ENCODE assay signal across 8 cellular contexts in the genomic region with DNA sequence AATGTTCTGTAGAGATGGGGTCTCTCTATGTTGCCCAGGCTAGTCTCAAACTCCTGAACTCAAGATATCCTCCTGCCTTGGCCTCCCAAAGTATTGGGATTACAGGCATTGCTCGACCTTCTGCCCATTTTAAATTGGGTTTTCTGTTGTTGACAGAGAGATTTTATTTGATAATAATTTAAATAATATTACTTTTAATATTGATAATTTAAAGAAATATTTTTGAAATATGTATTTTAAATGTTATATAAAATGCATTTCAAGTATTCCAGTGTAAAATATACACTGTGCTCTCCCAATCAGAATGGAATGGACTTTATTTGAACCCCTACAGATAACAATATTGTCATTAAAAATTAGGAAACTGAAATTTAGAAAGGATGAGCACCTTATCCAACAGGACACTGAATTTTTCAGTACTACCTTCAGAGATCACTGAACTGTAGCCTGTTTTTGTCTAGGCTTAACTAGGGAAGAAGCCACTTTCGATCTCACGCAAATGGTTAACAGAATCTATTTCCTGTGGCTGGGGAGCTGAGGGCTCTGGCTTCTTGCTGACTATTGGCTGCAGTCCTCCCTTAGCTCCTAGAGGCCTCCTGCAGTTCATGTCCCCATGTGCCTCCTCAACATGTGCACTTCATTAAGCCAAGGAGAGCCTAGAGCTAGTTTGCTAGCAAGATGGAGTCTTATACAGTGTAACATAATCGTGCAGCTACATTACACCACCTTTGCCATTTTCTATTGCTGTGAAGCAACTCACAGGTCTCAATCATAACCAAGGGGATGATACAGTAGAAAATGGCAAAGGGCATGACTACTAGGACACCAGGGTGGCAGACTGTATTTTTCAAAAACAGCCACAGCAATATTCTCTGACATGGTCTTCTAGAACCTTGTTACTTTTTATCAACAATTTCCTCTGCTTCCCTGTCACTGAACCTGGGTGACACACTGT.
DNase-seq lines count a peak whose midpoint lies in the region; ATAC-seq and TF ChIP-seq lines count a peak whose summit lies in the region.

No MANE protein-coding gene starts in this region.

- no peaks in the 10 kb centered on the region for H3K27me3 ChIP-seq in DND-41 (ENCODE audit: insufficient read depth, low read length, poor library complexity)

- no peak overlapping the region for H3K27ac ChIP-seq in DND-41 (ENCODE audit: low read length)

- no peaks in the 10 kb centered on the region for H4K20me1 ChIP-seq in DND-41 (ENCODE audit: insufficient read depth, low read length)

- H3K27ac Mint-ChIP-seq in activated naive CD4-positive, alpha-beta T cell treated with anti-CD3 and anti-CD28 coated beads, Interleukin-2, amount 50 U/mL, for 72 hours: peak overlapping the region; percentile 89 to 96

- peak; percentile 13 for DNase-seq in DND-41
- peak in 1 of 2 donors; percentile 22 for DNase-seq in activated naive CD4-positive, alpha-beta T cell treated with anti-CD3 and anti-CD28 coated beads, Interleukin-2, amount 50 U/mL, for 72 hours (ENCODE audit: low spot score in 2 of 2)
- DNase-seq in SHP77 (lab: John Stamatoyannopoulos, UW): no peak
- DNase-seq in superior temporal gyrus (ENCODE audit: extremely low spot score): no peak
- no peak for DNase-seq in HPDE6-E6E7 (ENCODE audit: extremely low spot score)
- DNase-seq in NOMO-1 (lab: John Stamatoyannopoulos, UW; ENCODE audit: unreplicated experiment in 2 of 2): no peak

- ATAC-seq in DND-41 (ENCODE audit: insufficient read depth, low read depth): peak; percentile 60
- ATAC-seq in GM19395 (IDR thresholded peaks at IDR 0.05; ENCODE audit: unreplicated experiment): peak; percentile 81
- peak; percentile 85 for ATAC-seq in HG03139 (IDR thresholded peaks at IDR 0.05; ENCODE audit: unreplicated experiment)
- ATAC-seq in activated naive CD4-positive, alpha-beta T cell treated with anti-CD3 and anti-CD28 coated beads, Interleukin-2, amount 50 U/mL, for 72 hours: peak; percentile 66 to 91

- no peak overlapping the region for H2AFZ ChIP-seq in DND-41 (ENCODE audit: low read depth, low read length)

- peaks cover 6% of the 10 kb centered on the region; the same call in 1 of the 2 replicates for H3K36me3 ChIP-seq in DND-41 (ENCODE audit: insufficient read depth, low read length)

- no peak overlapping the region for H3K4me3 ChIP-seq in DND-41 (ENCODE audit: low read depth in 1 of 2, low read length in 2 of 2)

- H3K4me1 ChIP-seq in DND-41 (ENCODE audit: insufficient read depth, low read length): peaks cover 6% of the 10 kb centered on the region

- H3K79me2 ChIP-seq in DND-41 (ENCODE audit: insufficient read depth, low read length): no peaks in the 10 kb centered on the region

- TF ChIP-seq CTCF in DND-41 (IDR thresholded peaks at IDR 0.05; ENCODE audit: borderline replicate concordance, extremely low read depth, low read length, poor library complexity, severe bottlenecking): no peak

- H3K9ac ChIP-seq in DND-41 (ENCODE audit: low read depth, low read length): no peak overlapping the region

- peaks cover 0 to 6% of the 10 kb centered on the region in 2 donors for H3K9me3 Mint-ChIP-seq in activated naive CD4-positive, alpha-beta T cell treated with anti-CD3 and anti-CD28 coated beads, Interleukin-2, amount 50 U/mL, for 72 hours

- H3K9me3 ChIP-seq in DND-41 (ENCODE audit: insufficient read depth, low read length, severe bottlenecking): no peaks in the 10 kb centered on the region

- H3K36me3 Mint-ChIP-seq in activated naive CD4-positive, alpha-beta T cell treated with anti-CD3 and anti-CD28 coated beads, Interleukin-2, amount 50 U/mL, for 72 hours: peaks cover 14 to 49% of the 10 kb centered on the region in 2 donors

- H3K4me2 ChIP-seq in DND-41 (ENCODE audit: insufficient read depth, low read length): no peak overlapping the region
